18 cellular contexts compared by ENCODE assay signal in genomic region chr4:123419885-123420743, GRCh38. TPM values are rescaled to one million over a fixed set of nuclear protein-coding genes. Genes with fewer than 3 reads are reported as not detected.
DNase-seq lines count a peak whose midpoint lies in the region; ATAC-seq, FAIRE-seq and TF ChIP-seq lines count a peak whose summit lies in the region.
"Had no signal": no experiment of that assay in that cellular context is flagged by ENCODE, and none has a peak within 500 bp of the region (broad histone marks: within the 10 kb centered on the region; RNA-seq: fewer than 3 reads in every experiment).

No MANE protein-coding gene starts in this region.

- TF ChIP-seq CTCF in D721Med (IDR thresholded peaks at IDR 0.05; ENCODE audit: insufficient read depth, missing control alignments): no peak

- peaks cover 32% of the 10 kb centered on the region for H3K4me1 ChIP-seq in iPS-20b (ENCODE audit: insufficient read depth, low read length)

- H3K9me3 ChIP-seq in iPS-20b (ENCODE audit: insufficient read depth, low read depth, low read length): no peaks in the 10 kb centered on the region
- H3K9me3 ChIP-seq: stomach, uterus had no signal

- no peaks in the 10 kb centered on the region for H3K27me3 ChIP-seq in iPS-20b (ENCODE audit: insufficient read depth, low read length)
- H3K27me3 ChIP-seq: BLaER1, stomach, uterus had no signal

- H3K36me3 ChIP-seq in iPS-20b (ENCODE audit: insufficient read depth, low read depth, low read length): no peaks in the 10 kb centered on the region
- H3K36me3 ChIP-seq: BLaER1, stomach, uterus had no signal

- no peak for ATAC-seq in HG02973 (IDR thresholded peaks at IDR 0.05; ENCODE audit: unreplicated experiment)
- ATAC-seq in HG03460 (IDR thresholded peaks at IDR 0.05; ENCODE audit: unreplicated experiment): no peak
- ATAC-seq: esophagus mucosa had no signal

- no peaks in the 10 kb centered on the region for H3K27me3 Mint-ChIP-seq in activated CD4-positive, alpha-beta memory T cell treated with anti-CD3 and anti-CD28 coated beads, Interleukin-2, amount 10 ng/mL, durations not matched to agents 7 days and 5 days

- H3K4me1 Mint-ChIP-seq in activated CD4-positive, alpha-beta memory T cell treated with anti-CD3 and anti-CD28 coated beads, Interleukin-2, amount 10 ng/mL, durations not matched to agents 7 days and 5 days: peaks cover 78% of the 10 kb centered on the region

- no peak overlapping the region for H3K9ac ChIP-seq in iPS-20b (ENCODE audit: low read depth, low read length)
- H3K9ac ChIP-seq: BLaER1 had no signal

- DNase-seq in NCI-H82 (lab: John Stamatoyannopoulos, UW) (peak; percentile 75), NCI-H82 treated with DMSO at 0.1 percent for 48 hours (lab: John Stamatoyannopoulos, UW; ENCODE audit: unreplicated experiment) (no peak), D721Med (ENCODE audit: insufficient read length, low spot score) (no peak), NCI-H1436 treated with DMSO at 0.1 percent for 48 hours (lab: John Stamatoyannopoulos, UW) (no peak)
- DNase-seq in activated CD4-positive, alpha-beta memory T cell treated with anti-CD3 and anti-CD28 coated beads, Interleukin-2, amount 10 ng/mL, durations not matched to agents 7 days and 5 days: no peak
- DNase-seq: DMS79, KBM-7, stomach, T1000, uterus had no signal

- no peak overlapping the region for H3K4me3 ChIP-seq in iPS-20b (ENCODE audit: low read length)
- H3K4me3 ChIP-seq: BLaER1, stomach, uterus had no signal

- no peaks in the 10 kb centered on the region for H3K36me3 Mint-ChIP-seq in activated CD4-positive, alpha-beta memory T cell treated with anti-CD3 and anti-CD28 coated beads, Interleukin-2, amount 10 ng/mL, durations not matched to agents 7 days and 5 days (ENCODE audit: low read depth)
- H3K36me3 Mint-ChIP-seq: memory B cell had no signal

- H3K4me3 Mint-ChIP-seq in activated CD4-positive, alpha-beta memory T cell treated with anti-CD3 and anti-CD28 coated beads, Interleukin-2, amount 10 ng/mL, durations not matched to agents 7 days and 5 days: no peak overlapping the region
- H3K4me3 Mint-ChIP-seq: memory B cell had no signal

- H3K27ac Mint-ChIP-seq in activated CD4-positive, alpha-beta memory T cell treated with anti-CD3 and anti-CD28 coated beads, Interleukin-2, amount 10 ng/mL, durations not matched to agents 7 days and 5 days: peak overlapping the region; percentile 69
- H3K27ac Mint-ChIP-seq: memory B cell had no signal

- H3K27ac ChIP-seq in iPS-20b (ENCODE audit: low read length): peak overlapping the region; percentile 25
- H3K27ac ChIP-seq: BLaER1 had no signal

- H3K9me3 Mint-ChIP-seq in activated CD4-positive, alpha-beta memory T cell treated with anti-CD3 and anti-CD28 coated beads, Interleukin-2, amount 10 ng/mL, durations not matched to agents 7 days and 5 days: no peaks in the 10 kb centered on the region
- H3K9me3 Mint-ChIP-seq: memory B cell had no signal

- CTCF ChIA-PET in activated CD4-positive, alpha-beta memory T cell treated with anti-CD3 and anti-CD28 coated beads, Interleukin-2, amount 10 ng/mL, durations not matched to agents 7 days and 5 days (lab: Charles Lee): no interaction called here

- peak; percentile 82 for FAIRE-seq in D721Med (lab: Jason Lieb, UNC)
- FAIRE-seq: islet of Langerhans had no signal

- POLR2A ChIA-PET in activated CD4-positive, alpha-beta memory T cell treated with anti-CD3 and anti-CD28 coated beads, Interleukin-2, amount 10 ng/mL, durations not matched to agents 7 days and 5 days (lab: Charles Lee): interaction anchor here (0.9 kb wide), 1 partner anchor 23 kb away, joined by 3 read pairs; no protein-coding TSS in a partner anchor

RNA-seq across cellular contexts. Expression of gene SPRY1, which starts 23.5 kb away (rescaled TPM):
- 10 to 100 TPM; 16.5 to 18.5 TPM for total RNA-seq in activated CD4-positive, alpha-beta memory T cell treated with anti-CD3 and anti-CD28 coated beads, Interleukin-2, amount 10 ng/mL, durations not matched to agents 7 days and 5 days
- total RNA-seq: A172 had no signal
